ENCODE assay signal across 1 cellular context in the genomic region with DNA sequence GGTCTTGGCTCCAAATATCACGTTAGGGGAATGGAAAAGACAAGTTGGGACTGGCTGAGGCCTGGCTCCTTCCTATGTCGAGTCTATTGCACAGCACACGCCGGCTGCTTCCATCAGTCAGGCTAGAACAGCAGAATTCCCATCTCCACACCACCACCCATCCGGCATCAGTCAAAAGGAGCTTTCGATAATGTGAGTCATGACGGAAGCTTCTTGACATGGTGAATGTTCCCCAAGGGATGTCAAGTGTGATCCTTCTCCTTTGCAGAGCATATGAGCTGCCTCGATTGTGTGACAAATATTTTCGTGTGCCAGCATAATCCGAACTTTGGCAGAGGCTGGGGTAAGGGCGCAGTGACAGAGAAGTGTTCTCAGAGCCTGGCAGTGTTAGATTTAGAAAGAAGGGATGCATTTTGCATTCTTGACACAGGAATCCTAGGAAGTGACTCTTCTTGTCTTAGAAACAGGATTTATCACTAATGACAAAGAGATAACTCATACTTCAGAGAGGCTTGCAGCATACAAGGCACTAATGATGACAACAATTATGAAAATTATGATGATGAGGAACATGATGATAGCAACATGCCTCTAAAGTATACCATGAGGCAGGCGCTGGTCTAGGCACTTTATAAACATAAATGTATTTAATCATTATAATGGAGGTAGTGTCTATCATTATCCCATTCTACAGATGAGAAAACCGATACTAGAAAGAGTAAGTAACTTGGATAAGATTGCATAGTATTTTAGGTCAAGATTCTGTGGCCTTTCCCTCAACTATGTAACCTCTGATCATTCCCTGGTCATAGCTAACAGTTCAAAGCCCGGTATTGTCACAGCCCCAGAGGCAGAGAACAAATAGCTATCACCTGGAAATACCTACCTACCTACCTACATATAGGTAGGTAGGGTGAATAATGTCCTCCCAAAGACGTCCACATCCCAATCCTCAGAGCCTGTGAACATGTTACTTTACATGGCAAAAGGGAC.
TF ChIP-seq lines count a peak whose summit lies in the region.

No MANE protein-coding gene starts in this region.

TF ChIP-seq in GM23338, 12 proteins besides CTCF, POLR2A, EP300 and RAD21 (continued from another document):
- TF ChIP-seq, protein P1, sequence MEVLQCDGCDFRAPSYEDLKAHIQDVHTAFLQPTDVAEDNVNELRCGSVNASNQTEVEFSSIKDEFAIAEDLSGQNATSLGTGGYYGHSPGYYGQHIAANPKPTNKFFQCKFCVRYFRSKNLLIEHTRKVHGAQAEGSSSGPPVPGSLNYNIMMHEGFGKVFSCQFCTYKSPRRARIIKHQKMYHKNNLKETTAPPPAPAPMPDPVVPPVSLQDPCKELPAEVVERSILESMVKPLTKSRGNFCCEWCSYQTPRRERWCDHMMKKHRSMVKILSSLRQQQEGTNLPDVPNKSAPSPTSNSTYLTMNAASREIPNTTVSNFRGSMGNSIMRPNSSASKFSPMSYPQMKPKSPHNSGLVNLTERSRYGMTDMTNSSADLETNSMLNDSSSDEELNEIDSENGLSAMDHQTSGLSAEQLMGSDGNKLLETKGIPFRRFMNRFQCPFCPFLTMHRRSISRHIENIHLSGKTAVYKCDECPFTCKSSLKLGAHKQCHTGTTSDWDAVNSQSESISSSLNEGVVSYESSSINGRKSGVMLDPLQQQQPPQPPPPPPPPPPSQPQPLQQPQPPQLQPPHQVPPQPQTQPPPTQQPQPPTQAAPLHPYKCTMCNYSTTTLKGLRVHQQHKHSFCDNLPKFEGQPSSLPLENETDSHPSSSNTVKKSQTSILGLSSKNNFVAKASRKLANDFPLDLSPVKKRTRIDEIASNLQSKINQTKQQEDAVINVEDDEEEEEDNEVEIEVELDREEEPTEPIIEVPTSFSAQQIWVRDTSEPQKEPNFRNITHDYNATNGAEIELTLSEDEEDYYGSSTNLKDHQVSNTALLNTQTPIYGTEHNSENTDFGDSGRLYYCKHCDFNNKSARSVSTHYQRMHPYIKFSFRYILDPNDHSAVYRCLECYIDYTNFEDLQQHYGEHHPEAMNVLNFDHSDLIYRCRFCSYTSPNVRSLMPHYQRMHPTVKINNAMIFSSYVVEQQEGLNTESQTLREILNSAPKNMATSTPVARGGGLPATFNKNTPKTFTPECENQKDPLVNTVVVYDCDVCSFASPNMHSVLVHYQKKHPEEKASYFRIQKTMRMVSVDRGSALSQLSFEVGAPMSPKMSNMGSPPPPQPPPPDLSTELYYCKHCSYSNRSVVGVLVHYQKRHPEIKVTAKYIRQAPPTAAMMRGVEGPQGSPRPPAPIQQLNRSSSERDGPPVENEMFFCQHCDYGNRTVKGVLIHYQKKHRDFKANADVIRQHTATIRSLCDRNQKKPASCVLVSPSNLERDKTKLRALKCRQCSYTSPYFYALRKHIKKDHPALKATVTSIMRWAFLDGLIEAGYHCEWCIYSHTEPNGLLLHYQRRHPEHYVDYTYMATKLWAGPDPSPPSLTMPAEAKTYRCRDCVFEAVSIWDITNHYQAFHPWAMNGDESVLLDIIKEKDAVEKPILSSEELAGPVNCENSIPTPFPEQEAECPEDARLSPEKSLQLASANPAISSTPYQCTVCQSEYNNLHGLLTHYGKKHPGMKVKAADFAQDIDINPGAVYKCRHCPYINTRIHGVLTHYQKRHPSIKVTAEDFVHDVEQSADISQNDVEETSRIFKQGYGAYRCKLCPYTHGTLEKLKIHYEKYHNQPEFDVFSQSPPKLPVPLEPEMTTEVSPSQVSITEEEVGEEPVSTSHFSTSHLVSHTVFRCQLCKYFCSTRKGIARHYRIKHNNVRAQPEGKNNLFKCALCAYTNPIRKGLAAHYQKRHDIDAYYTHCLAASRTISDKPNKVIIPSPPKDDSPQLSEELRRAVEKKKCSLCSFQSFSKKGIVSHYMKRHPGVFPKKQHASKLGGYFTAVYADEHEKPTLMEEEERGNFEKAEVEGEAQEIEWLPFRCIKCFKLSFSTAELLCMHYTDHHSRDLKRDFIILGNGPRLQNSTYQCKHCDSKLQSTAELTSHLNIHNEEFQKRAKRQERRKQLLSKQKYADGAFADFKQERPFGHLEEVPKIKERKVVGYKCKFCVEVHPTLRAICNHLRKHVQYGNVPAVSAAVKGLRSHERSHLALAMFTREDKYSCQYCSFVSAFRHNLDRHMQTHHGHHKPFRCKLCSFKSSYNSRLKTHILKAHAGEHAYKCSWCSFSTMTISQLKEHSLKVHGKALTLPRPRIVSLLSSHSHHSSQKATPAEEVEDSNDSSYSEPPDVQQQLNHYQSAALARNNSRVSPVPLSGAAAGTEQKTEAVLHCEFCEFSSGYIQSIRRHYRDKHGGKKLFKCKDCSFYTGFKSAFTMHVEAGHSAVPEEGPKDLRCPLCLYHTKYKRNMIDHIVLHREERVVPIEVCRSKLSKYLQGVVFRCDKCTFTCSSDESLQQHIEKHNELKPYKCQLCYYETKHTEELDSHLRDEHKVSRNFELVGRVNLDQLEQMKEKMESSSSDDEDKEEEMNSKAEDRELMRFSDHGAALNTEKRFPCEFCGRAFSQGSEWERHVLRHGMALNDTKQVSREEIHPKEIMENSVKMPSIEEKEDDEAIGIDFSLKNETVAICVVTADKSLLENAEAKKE (CRISPR knock-in tag; IDR thresholded peaks at IDR 0.05), result no peak
- TF ChIP-seq ZNF114 (CRISPR knock-in tag; IDR thresholded peaks at IDR 0.05), result no peak
